9 cellular contexts compared by ENCODE assay signal in genomic region chrX:152925835-152926234, GRCh38. TPM values are rescaled to one million over a fixed set of nuclear protein-coding genes. Genes with fewer than 3 reads are reported as not detected.
DNase-seq lines count a peak whose midpoint lies in the region; ATAC-seq, FAIRE-seq and TF ChIP-seq lines count a peak whose summit lies in the region.
"Had no signal": no experiment of that assay in that cellular context is flagged by ENCODE, and none has a peak within 500 bp of the region (broad histone marks: within the 10 kb centered on the region; RNA-seq: fewer than 3 reads in every experiment).

No MANE protein-coding gene starts in this region.

- no peak overlapping the region for H3K4me2 ChIP-seq in GM12878 (ENCODE audit: control insufficient read depth, insufficient read depth)

- in situ Hi-C loops in GM12878 (cut with MboI) = loop anchor here (10.0 kb wide), 1 partner anchor 1171 kb away; no protein-coding TSS in a partner anchor

- H3K9me3 ChIP-seq in GM12878 (replicated peaks; ENCODE audit: control insufficient read depth, insufficient read depth, low read length) (no peaks in the 10 kb centered on the region), pancreas (no peaks in the 10 kb centered on the region)

- TF ChIP-seq CTCF in GM12878 (IDR thresholded peaks at IDR 0.05 in 2 of 3, conservative IDR thresholded peaks at IDR 0.05 in 1 of 3; ENCODE audit: control insufficient read depth in 2 of 3, extremely low read depth in 1 of 3, insufficient read depth in 1 of 3, low read depth in 3 of 3, low read length in 3 of 3) (no peak), pancreas (IDR thresholded peaks at IDR 0.05) (no peak), D721Med (IDR thresholded peaks at IDR 0.05; ENCODE audit: insufficient read depth, missing control alignments) (no peak)

- no TSS peak for BruUV-seq in GM12878 (replicated peaks; lab: Mats Ljungman, UMichigan)

- RAD21 ChIA-PET in GM12878 (lab: Charles Lee; ENCODE audit: unreplicated experiment) = interaction anchor here (2.2 kb wide), 1 partner anchor 20 kb away, joined by 11 read pairs; no protein-coding TSS in a partner anchor

- no peak for TF ChIP-seq POLR2A in GM12878 (IDR thresholded peaks at IDR 0.05; ENCODE audit: low read depth, low read length)

- DNase-seq in GM12878 (ENCODE audit: low read depth, low spot score) = no peak
- peak in 1 of 6 donors; percentile 53 for DNase-seq in pancreas
- no peak for DNase-seq in D721Med (ENCODE audit: insufficient read length, low spot score)
- DNase-seq in NCI-H146 (lab: John Stamatoyannopoulos, UW) = no peak
- DNase-seq: NCI-H2081 treated with DMSO at 0.1 percent for 48 hours had no signal

- H3K36me3 ChIP-seq in GM12878 (ENCODE audit: control insufficient read depth in 2 of 2, insufficient read depth in 2 of 2, low read length in 1 of 2) = no peaks in the 10 kb centered on the region
- no peaks in the 10 kb centered on the region for H3K36me3 ChIP-seq in pancreas

- FAIRE-seq in GM12878 (lab: Jason Lieb, UNC) (no peak), pancreas (lab: Jason Lieb, UNC) (no peak), D721Med (lab: Jason Lieb, UNC) (no peak)

- TF ChIP-seq EP300 in GM12878 (IDR thresholded peaks at IDR 0.05; ENCODE audit: borderline replicate concordance in 1 of 2, control insufficient read depth in 1 of 2, low read depth in 2 of 2, low read length in 2 of 2) = no peak

- H3K27ac ChIP-seq in GM12878 (ENCODE audit: control insufficient read depth, insufficient read depth) (no peak overlapping the region), pancreas (no peak overlapping the region)
- H3K27ac ChIP-seq: GM23248 had no signal

- CTCF ChIA-PET in GM12878 (lab: Yijun Ruan, JAX) = interaction anchor here (0.8 to 2.7 kb wide), 9 partner anchors 9 to 436 kb away, joined by 3 to 25 read pairs (median 4); partner anchors contain the start of gene CETN2

- H3K27me3 ChIP-seq in GM12878 (replicated peaks in 1 of 2; ENCODE audit: control insufficient read depth in 2 of 2, insufficient read depth in 2 of 2, low read length in 1 of 2) = no peaks in the 10 kb centered on the region
- peaks cover 0 to 11% (median 0%) of the 10 kb centered on the region in 4 donors for H3K27me3 ChIP-seq in pancreas

- POLR2A ChIA-PET in GM12878 (lab: Charles Lee) = no interaction called here

- no peak overlapping the region for H2AFZ ChIP-seq in GM12878 (ENCODE audit: control insufficient read depth, low read depth, low read length)
- H2AFZ ChIP-seq: GM23248 had no signal

- H3K4me1 ChIP-seq in GM12878 (ENCODE audit: control insufficient read depth, insufficient read depth, low read length) = no peaks in the 10 kb centered on the region; the same call in 1 of the 2 replicates
- no peaks in the 10 kb centered on the region for H3K4me1 ChIP-seq in pancreas

- H3K4me3 ChIP-seq in GM12878 (no peak overlapping the region), pancreas (no peak overlapping the region)
- H3K4me3 ChIP-seq: GM23248 had no signal

- 41% methylated on average over 5 of the region's 5 CpGs for WGBS in GM12878 (ENCODE audit: insufficient coverage, insufficient replicate concordance, low lambda C conversion rate, missing lambda C conversion rate)
- WGBS in pancreas, 2 donors = 55 to 56% methylated on average over 5 of the region's 5 CpGs

- intact Hi-C loops in GM12878 (cut with micrococcal nuclease; ENCODE audit: unreplicated experiment) (loop anchor here (10.0 kb wide), 1 partner anchor 1171 kb away; no protein-coding TSS in a partner anchor), pancreas (cut with DNase I) (no loop called here)

- no peaks in the 10 kb centered on the region for H3K79me2 ChIP-seq in GM12878 (ENCODE audit: control insufficient read depth, insufficient read depth, low read length)

- H4K20me1 ChIP-seq in GM12878 (ENCODE audit: control insufficient read depth, insufficient read depth) = no peaks in the 10 kb centered on the region

- TF ChIP-seq RAD21 in GM12878 (IDR thresholded peaks at IDR 0.05; ENCODE audit: insufficient read depth, low read depth, low read length) = no peak

- SMC1A ChIA-PET in GM12878 (lab: Charles Lee; ENCODE audit: uncharacterized antibody, unreplicated experiment) = interaction anchor here (0.7 to 1.0 kb wide), 2 partner anchors 8 to 21 kb away, joined by 3 read pairs; no protein-coding TSS in a partner anchor

- H3K9ac ChIP-seq in GM12878 (ENCODE audit: control insufficient read depth, insufficient read depth, low read length) = no peak overlapping the region
- H3K9ac ChIP-seq: GM23248 had no signal

- peak; percentile 17 for ATAC-seq in GM19455 (IDR thresholded peaks at IDR 0.05; ENCODE audit: unreplicated experiment)
- peak; percentile 9 for ATAC-seq in HG03378 (IDR thresholded peaks at IDR 0.05; ENCODE audit: unreplicated experiment)
- ATAC-seq in GM12878 = peak; percentile 13; the same call in 2 of the 3 replicates
- ATAC-seq in pancreas = peak in 3 of 4 donors; percentile 11 to 19 (median 12)
- ATAC-seq in GM19023 (IDR thresholded peaks at IDR 0.05; ENCODE audit: unreplicated experiment) = no peak

TF ChIP-seq in GM12878, 131 proteins besides CTCF, POLR2A, EP300 and RAD21:
- TF ChIP-seq E2F4 (IDR thresholded peaks at IDR 0.05; ENCODE audit: low read depth, low read length) = no peak
- TF ChIP-seq NFIC (IDR thresholded peaks at IDR 0.05; ENCODE audit: low read depth, low read length) = no peak
- no peak for TF ChIP-seq ELK1 (IDR thresholded peaks at IDR 0.05; ENCODE audit: low read depth, low read length)
- no peak for TF ChIP-seq CBX5 (IDR thresholded peaks at IDR 0.05; ENCODE audit: low read depth)
- no peak for TF ChIP-seq PAX5 (IDR thresholded peaks at IDR 0.05; ENCODE audit: borderline replicate concordance, low read depth, low read length)
- no peak for TF ChIP-seq RFX5 (IDR thresholded peaks at IDR 0.05; ENCODE audit: low read depth, low read length)
- no peak for TF ChIP-seq SIN3A (IDR thresholded peaks at IDR 0.05; ENCODE audit: low read depth, low read length)

RNA-seq across cellular contexts. Expression of gene ZNF185, which starts 28.0 kb away (rescaled TPM):
- 0.37 and 0.81 TPM in 2 replicates for total RNA-seq in GM12878 (2013; cell fraction: nucleolus; rRNA removed)
- total RNA-seq in GM12878 (2014; rRNA removed) (0.56 and 0.71 TPM in 2 replicates), GM12878 (2014; rRNA removed; fragmentation: Illumina TruSeq; extraction: Trizol) (0.54 and 0.55 TPM in 2 replicates), GM12878 (2021) (0.51 and 0.69 TPM in 2 replicates), pancreas (1 to 10 TPM; 2.4 to 5.0 (median 3.0) TPM)
- polyA plus RNA-seq in GM12878 (2011; ENCODE audit: low read depth) = 0.35 TPM
- polyA plus RNA-seq in GM12878 (2011; rRNA removed) (1.3 and 1.6 TPM in 2 replicates), GM12878 (2014; fragmentation: Illumina TruSeq; extraction: Trizol) (0.46 and 0.85 TPM in 2 replicates), GM12878 (2014; fragmentation: Nextera tagmentation; extraction: Ambion mirVana) (under 1 TPM; 0.23 to 0.27 TPM), GM12878 (2014; rRNA removed) (0.51 and 0.74 TPM in 2 replicates), GM12878 (2016; fragmentation: Nextera tagmentation; extraction: Ambion mirVana) (under 1 TPM; 0.71 to 0.97 TPM), pancreas (1 to 10 TPM; 2.2 to 4.8 TPM)
- polyA plus RNA-seq in GM12878 (2011; cell fraction: cytosol; rRNA removed) = 1.0 and 1.2 TPM in 2 replicates
- polyA plus RNA-seq in GM12878 (2011; cell fraction: nucleus; rRNA removed) = 1.1 and 1.3 TPM in 2 replicates
- 0.32 and 0.58 TPM in 2 replicates for polyA plus RNA-seq in GM12878 (2012)
- 0.93 and 1.2 TPM in 2 replicates for polyA minus RNA-seq in GM12878 (2011; rRNA and poly(A)+ RNA removed)
- 0.27 and 0.62 TPM in 2 replicates for polyA minus RNA-seq in GM12878 (2011; cell fraction: cytosol; rRNA and poly(A)+ RNA removed)
- polyA minus RNA-seq in GM12878 (2011; cell fraction: nucleus; rRNA and poly(A)+ RNA removed) = 0.24 and 0.38 TPM in 2 replicates
